In the genomic region with DNA sequence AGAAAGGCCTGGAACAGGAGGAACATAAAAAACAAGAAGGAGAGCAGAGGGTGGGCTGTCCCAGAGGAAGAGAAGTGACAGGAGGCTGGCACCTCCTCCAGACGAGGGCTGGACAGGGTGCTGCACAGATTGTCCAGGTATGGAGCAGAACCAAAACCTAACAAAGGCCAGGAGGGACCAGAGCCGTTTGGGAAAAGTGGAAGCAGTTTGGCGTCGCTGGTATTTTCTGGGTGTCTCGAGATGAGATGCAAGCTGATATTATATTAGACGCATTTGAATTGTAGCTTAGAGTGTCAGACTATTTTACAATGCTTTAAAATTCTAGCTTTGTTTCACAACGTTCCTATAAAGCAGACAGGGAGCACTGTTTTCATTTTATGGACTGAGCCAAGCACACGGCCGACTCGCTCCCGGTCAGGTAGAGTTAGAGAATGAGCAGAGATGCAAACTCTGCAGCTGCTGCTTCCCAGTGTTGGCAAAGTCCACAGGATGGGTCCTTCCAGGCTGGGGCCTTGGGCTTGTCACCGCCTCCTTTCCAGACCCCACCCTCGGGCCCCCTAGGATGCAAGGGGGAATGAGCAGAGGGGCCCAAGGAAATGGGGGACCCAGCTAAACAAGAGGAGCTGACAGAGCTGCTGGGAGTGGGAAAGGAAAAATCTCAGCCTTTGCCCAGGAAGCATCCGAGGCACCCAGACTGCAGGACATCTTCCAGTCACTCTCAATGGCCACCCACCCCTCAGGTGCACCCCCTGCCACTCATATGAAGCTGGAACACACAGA, we compare ENCODE assay signal across 24 cellular contexts.
"Had no signal": no experiment of that assay in that cellular context is flagged by ENCODE, and none has a peak within 500 bp of the region (broad histone marks: within the 10 kb centered on the region; RNA-seq: fewer than 3 reads in every experiment).

No MANE protein-coding gene starts in this region.

- H3K27me3 ChIP-seq: SJSA1 had no signal

- H3K27ac Mint-ChIP-seq: IgD-negative memory B cell had no signal

- H3K36me3 ChIP-seq: SJSA1 had no signal

- H3K9ac ChIP-seq: KMS-11 had no signal

- FAIRE-seq: HepG2, K562, RCC 7860 had no signal

- DNase-seq: Kasumi-1, MV-4-11, NCI-H1048, NCI-H1105, NCI-H1417, NCI-H1436 treated with DMSO at 0.1 percent for 48 hours, NCI-H1694, NCI-H187 treated with DMSO at 0.1 percent for 48 hours, NCI-H2029 treated with DMSO at 0.1 percent for 48 hours, NCI-H2171 treated with DMSO at 0.1 percent for 48 hours, NCI-H345, NCI-H446 treated with DMSO at 0.1 percent for 48 hours, NCI-H510A treated with DMSO at 0.1 percent for 48 hours, NCI-H526, NCI-H82, Right ventricle myocardium superior, SIG-M5 had no signal

- H3K36me3 Mint-ChIP-seq: IgD-negative memory B cell had no signal

- H3K27ac ChIP-seq: KMS-11, SJSA1, SK-N-MC had no signal

- ATAC-seq: HepG2, K562 had no signal

- H3K4me2 ChIP-seq: KMS-11 had no signal

- H3K4me3 ChIP-seq: K562, SJSA1, SK-N-MC had no signal
